ENCODE assay signal across 36 cellular contexts in genomic region chrX:77519765-77520164, GRCh38.
"Had no signal": no experiment of that assay in that cellular context is flagged by ENCODE, and none has a peak within 500 bp of the region (broad histone marks: within the 10 kb centered on the region; RNA-seq: fewer than 3 reads in every experiment).

No MANE protein-coding gene starts in this region.

- DNase-seq: Karpas-422, Kasumi-1, MG63, MM.1S, MV-4-11, NCI-H1048, NCI-H1092, NCI-H1092 treated with DMSO at 0.1 percent for 48 hours, NCI-H1105, NCI-H1105 treated with DMSO at 0.1 percent for 48 hours, NCI-H1417, NCI-H1417 treated with DMSO at 0.1 percent for 48 hours, NCI-H1436, NCI-H1436 treated with DMSO at 0.1 percent for 48 hours, NCI-H146, NCI-H1694, NCI-H1694 treated with DMSO at 0.1 percent for 48 hours, NCI-H187, NCI-H187 treated with DMSO at 0.1 percent for 48 hours, NCI-H1930, NCI-H2029, NCI-H2029 treated with DMSO at 0.1 percent for 48 hours, NCI-H2081, NCI-H2081 treated with DMSO at 0.1 percent for 48 hours, NCI-H2107, NCI-H2171, NCI-H2171 treated with DMSO at 0.1 percent for 48 hours, NCI-H2227 treated with DMSO at 0.1 percent for 48 hours, NCI-H226, NCI-H345, NCI-H446, NCI-H446 treated with DMSO at 0.1 percent for 48 hours, NCI-H510A, NCI-H510A treated with DMSO at 0.1 percent for 48 hours, NCI-H524 had no signal

- H3K27ac ChIP-seq: KMS-11 had no signal

- H3K9me3 ChIP-seq: MG63 had no signal

- H3K27me3 ChIP-seq: MG63 had no signal

- H3K9ac ChIP-seq: KMS-11 had no signal

- H3K4me3 ChIP-seq: MG63 had no signal

- H3K4me2 ChIP-seq: KMS-11 had no signal
